Comparison of ENCODE assay signal across 27 cellular contexts in the genomic region with DNA sequence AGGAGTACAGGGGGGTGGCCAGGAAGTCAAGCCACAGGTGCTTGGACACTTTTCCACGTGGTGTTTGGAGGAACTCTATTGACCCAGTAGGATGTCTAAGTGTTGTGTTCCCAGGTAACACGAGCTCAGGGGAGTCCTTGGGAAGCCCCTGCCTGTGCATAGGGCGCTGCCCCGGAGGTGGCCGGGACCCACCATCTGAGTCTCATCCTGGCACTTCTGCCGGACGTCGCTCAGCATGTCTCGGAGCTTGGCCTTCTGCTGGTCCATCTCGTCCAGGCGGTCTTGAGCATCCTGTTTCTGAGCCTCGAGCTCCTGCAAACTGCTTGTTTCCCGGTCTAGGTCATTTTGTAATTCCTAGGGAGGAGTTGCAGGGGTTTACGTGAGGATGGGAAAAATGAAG.
"Had no signal": no experiment of that assay in that cellular context is flagged by ENCODE, and none has a peak within 500 bp of the region (broad histone marks: within the 10 kb centered on the region; RNA-seq: fewer than 3 reads in every experiment).

No MANE protein-coding gene starts in this region.

- H3K27ac ChIP-seq: breast epithelium, hepatocyte, right lobe of liver had no signal

- H3K27me3 ChIP-seq: breast epithelium, hepatocyte, right lobe of liver, stomach, transverse colon had no signal

- H3K9me3 Mint-ChIP-seq: activated naive CD4-positive, alpha-beta T cell treated with anti-CD3 and anti-CD28 coated beads, Interleukin-2, amount 50 U/mL, for 72 hours; activated T-cell treated with anti-CD3 and anti-CD28 coated beads, Interleukin-2, amount 50 U/mL, for 72 hours; dendritic cell treated with granulocyte-macrophage colony-stimulating factor and Interleukin-4, amounts not matched to agents 40 ng/mL and 50 ng/mL, for 4 days; endodermal cell; naive thymus-derived CD8-positive, alpha-beta T cell; neural crest cell; stimulated activated naive B cell treated with anti-CD40 and anti-IgM and Interleukin-4, amounts not matched to agents 10 μg/mL and 1 μg/mL and 100 μg/mL, for 72 hours; T-cell had no signal

- H3K4me3 Mint-ChIP-seq: activated CD4-positive, alpha-beta T cell treated with anti-CD3 and anti-CD28 coated beads for 36 hours; activated T-cell treated with anti-CD3 and anti-CD28 coated beads, Interleukin-2, amount 50 U/mL, for 72 hours; dendritic cell treated with granulocyte-macrophage colony-stimulating factor and Interleukin-4, amounts not matched to agents 40 ng/mL and 50 ng/mL, for 4 days; endodermal cell; naive thymus-derived CD8-positive, alpha-beta T cell; neural crest cell; stimulated activated naive B cell treated with anti-CD40 and anti-IgM and Interleukin-4, amounts not matched to agents 10 μg/mL and 1 μg/mL and 100 μg/mL, for 72 hours; T-cell had no signal

- DNase-seq: activated CD4-positive, alpha-beta T cell treated with anti-CD3 and anti-CD28 coated beads for 36 hours; activated CD4-positive, alpha-beta T cell treated with anti-CD3 and anti-CD28 coated beads, Interleukin-2, amount 50 U/mL, for 4 hours; activated CD4-positive, CD25-positive, alpha-beta regulatory T cell; activated naive CD4-positive, alpha-beta T cell; activated T-cell treated with anti-CD3 and anti-CD28 coated beads for 4 hours; activated T-cell treated with anti-CD3 and anti-CD28 coated beads, Interleukin-2, amount 50 U/mL, for 72 hours; central memory CD4-positive, alpha-beta T cell; endodermal cell; glutamatergic neuron; left cardiac atrium; mesenchymal stem cell; nucleus accumbens; small intestine; stimulated activated CD4-positive, alpha-beta T cell treated with anti-CD3 and anti-CD28 coated beads, Interleukin-1b, Interleukin-23, amount 100 ng/mL, for 48 hours; stimulated activated CD4-positive, alpha-beta T cell treated with anti-CD3 and anti-CD28 coated beads, Interleukin-4, amount 100 ng/mL, for 4 hours; stimulated activated CD8-positive, alpha-beta memory T cell treated with anti-CD3 and anti-CD28 coated beads, Interleukin-4, amount 100 ng/mL, for 48 hours; stimulated activated naive B cell treated with anti-CD40 and anti-IgM and Interleukin-4, amounts not matched to agents 10 μg/mL and 1 μg/mL and 100 μg/mL, for 72 hours; stomach; T-cell; transverse colon had no signal

- H3K27ac Mint-ChIP-seq: activated CD4-positive, alpha-beta T cell treated with anti-CD3 and anti-CD28 coated beads for 36 hours; activated T-cell treated with anti-CD3 and anti-CD28 coated beads, Interleukin-2, amount 50 U/mL, for 72 hours; dendritic cell treated with granulocyte-macrophage colony-stimulating factor and Interleukin-4, amounts not matched to agents 40 ng/mL and 50 ng/mL, for 4 days; endodermal cell; stimulated activated naive B cell treated with anti-CD40 and anti-IgM and Interleukin-4, amounts not matched to agents 10 μg/mL and 1 μg/mL and 100 μg/mL, for 72 hours; T-cell had no signal

- ATAC-seq: activated CD4-positive, alpha-beta T cell treated with anti-CD3 and anti-CD28 coated beads for 36 hours; activated naive CD4-positive, alpha-beta T cell treated with anti-CD3 and anti-CD28 coated beads, Interleukin-2, amount 50 U/mL, for 72 hours; activated T-cell treated with anti-CD3 and anti-CD28 coated beads, Interleukin-2, amount 50 U/mL, for 72 hours; left cardiac atrium; naive thymus-derived CD8-positive, alpha-beta T cell; right lobe of liver; stimulated activated naive B cell treated with anti-CD40 and anti-IgM and Interleukin-4, amounts not matched to agents 10 μg/mL and 1 μg/mL and 100 μg/mL, for 72 hours; T-cell had no signal

- H3K4me3 ChIP-seq: breast epithelium, hepatocyte, right lobe of liver, stomach, transverse colon had no signal

- H3K36me3 ChIP-seq: breast epithelium had no signal

- H3K27me3 Mint-ChIP-seq: activated CD4-positive, alpha-beta T cell treated with anti-CD3 and anti-CD28 coated beads for 36 hours; dendritic cell treated with granulocyte-macrophage colony-stimulating factor and Interleukin-4, amounts not matched to agents 40 ng/mL and 50 ng/mL, for 4 days; naive thymus-derived CD8-positive, alpha-beta T cell; stimulated activated naive B cell treated with anti-CD40 and anti-IgM and Interleukin-4, amounts not matched to agents 10 μg/mL and 1 μg/mL and 100 μg/mL, for 72 hours; T-cell had no signal

- H3K9me3 ChIP-seq: breast epithelium, right lobe of liver, stomach, transverse colon had no signal

- H3K4me1 ChIP-seq: right lobe of liver, stomach, transverse colon had no signal

- H3K4me1 Mint-ChIP-seq: endodermal cell, neural crest cell had no signal
